In the genomic region with DNA sequence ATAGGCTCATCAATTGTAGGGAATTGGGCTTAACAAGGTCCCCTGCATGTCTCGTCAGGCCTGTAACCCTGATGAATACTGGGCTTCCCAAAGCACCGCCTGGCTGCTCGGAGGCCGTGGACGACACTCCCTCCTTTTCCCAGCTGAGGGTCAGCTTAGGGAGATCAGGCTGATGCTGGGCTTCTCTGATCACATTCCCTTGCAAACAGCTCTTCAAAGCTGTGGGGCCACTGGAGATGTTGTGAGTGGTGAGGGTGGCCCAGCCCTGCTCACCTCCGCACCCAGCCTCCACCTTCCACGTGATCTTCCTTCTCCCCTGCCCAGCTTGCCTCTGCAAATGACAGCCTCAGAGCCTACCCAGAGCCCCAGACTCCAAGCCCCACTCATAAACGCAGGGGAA, we compare ENCODE assay signal across 22 cellular contexts.
"Had no signal": no experiment of that assay in that cellular context is flagged by ENCODE, and none has a peak within 500 bp of the region (broad histone marks: within the 10 kb centered on the region; RNA-seq: fewer than 3 reads in every experiment).

No MANE protein-coding gene starts in this region.

- H3K4me1 ChIP-seq: SJSA1 had no signal

- H3K9ac ChIP-seq: SK-N-SH had no signal

- H3K36me3 ChIP-seq: SJSA1 had no signal

- H3K27ac ChIP-seq: HL-60, SJSA1 had no signal

- H3K9me3 ChIP-seq: SJSA1, SK-N-SH had no signal

- DNase-seq: KBM-7, MV-4-11, NCI-H1048, NCI-H1105, NCI-H1436 treated with DMSO at 0.1 percent for 48 hours, NCI-H1694, NCI-H187 treated with DMSO at 0.1 percent for 48 hours, NCI-H2029 treated with DMSO at 0.1 percent for 48 hours, NCI-H2227 treated with DMSO at 0.1 percent for 48 hours, NCI-H446, NCI-H510A, NCI-H524 treated with DMSO at 0.1 percent for 48 hours, NCI-H69, NCI-H774, Right ventricle myocardium superior, RPMI8226, SIG-M5, SK-N-SH had no signal

- H3K27me3 ChIP-seq: SJSA1 had no signal

- H3K4me2 ChIP-seq: SK-N-SH had no signal

- FAIRE-seq: HTR-8/SVneo, RCC 7860 had no signal

- H3K4me3 ChIP-seq: SJSA1 had no signal
